ENCODE assay signal across 33 cellular contexts in genomic region chr14:81936902-81937301, GRCh38.
DNase-seq lines count a peak whose midpoint lies in the region; ATAC-seq, FAIRE-seq and TF ChIP-seq lines count a peak whose summit lies in the region.
"Had no signal": no experiment of that assay in that cellular context is flagged by ENCODE, and none has a peak within 500 bp of the region (broad histone marks: within the 10 kb centered on the region; RNA-seq: fewer than 3 reads in every experiment).

No MANE protein-coding gene starts in this region.

- no peak overlapping the region for H2BK5ac ChIP-seq in trophoblast cell (ENCODE audit: low read depth, low read length, poor library complexity)

- H3K4me2 ChIP-seq in neural cell (ENCODE audit: low read length) (no peak overlapping the region), trophoblast cell (ENCODE audit: low read length) (no peak overlapping the region)
- H3K4me2 ChIP-seq: A549; BLaER1; BLaER1 treated with 17β-estradiol and CSF1 and Interleukin-3, amounts not matched to agents 10 nM and 100 nM had no signal

- no peak for TF ChIP-seq EP300 in neural cell (conservative IDR thresholded peaks at IDR 0.05; ENCODE audit: poor library complexity, severe bottlenecking)

- no peak overlapping the region for H4K12ac ChIP-seq in trophoblast cell (ENCODE audit: low read depth, low read length)

- H4K8ac ChIP-seq in trophoblast cell (ENCODE audit: low read depth, low read length): no peak overlapping the region

- H2AFZ ChIP-seq in neural cell (ENCODE audit: low read depth, low read length): no peak overlapping the region
- H2AFZ ChIP-seq in trophoblast cell (ENCODE audit: insufficient read depth, low read length, poor library complexity): no peak overlapping the region

- H3K27me3 ChIP-seq in body of pancreas: no peaks in the 10 kb centered on the region
- no peaks in the 10 kb centered on the region for H3K27me3 ChIP-seq in neural cell (ENCODE audit: insufficient read depth, low read depth, low read length)
- H3K27me3 ChIP-seq in pancreas: no peaks in the 10 kb centered on the region
- no peaks in the 10 kb centered on the region for H3K27me3 ChIP-seq in trophoblast cell (ENCODE audit: insufficient read depth, low read length)
- H3K27me3 ChIP-seq: BE2C; BLaER1; BLaER1 treated with 17β-estradiol and CSF1 and Interleukin-3, amounts not matched to agents 10 nM and 100 nM had no signal

- no peaks in the 10 kb centered on the region for H3K9me2 ChIP-seq in neural cell (ENCODE audit: insufficient read depth, low read length)

- TF ChIP-seq POLR2A in body of pancreas (IDR thresholded peaks at IDR 0.05): no peak

- no peak for TF ChIP-seq RAD21 in neural cell (conservative IDR thresholded peaks at IDR 0.05)

- POLR2A ChIA-PET in GM10248 (lab: Yijun Ruan, JAX): no interaction called here

- H2BK120ac ChIP-seq in trophoblast cell (ENCODE audit: insufficient read depth, low read length, poor library complexity): peak overlapping the region; percentile 17

- H3K36me3 ChIP-seq in body of pancreas (replicated peaks in 1 of 2; ENCODE audit: insufficient read depth in 1 of 2, low read depth in 2 of 2) (no peaks in the 10 kb centered on the region), neural cell (ENCODE audit: insufficient read depth, low read length) (no peaks in the 10 kb centered on the region), pancreas (no peaks in the 10 kb centered on the region), trophoblast cell (ENCODE audit: control insufficient read depth in 1 of 2, insufficient read depth in 2 of 2, low read length in 2 of 2) (no peaks in the 10 kb centered on the region)
- H3K36me3 ChIP-seq: BE2C; BLaER1; BLaER1 treated with 17β-estradiol and CSF1 and Interleukin-3, amounts not matched to agents 10 nM and 100 nM had no signal

- H3K79me2 ChIP-seq in neural cell (replicated peaks; ENCODE audit: insufficient read depth, low read length) (no peaks in the 10 kb centered on the region), trophoblast cell (ENCODE audit: control insufficient read depth, insufficient read depth, low read length, poor library complexity) (no peaks in the 10 kb centered on the region)

- intact Hi-C loops in body of pancreas (cut with DNase I) (no loop called here), pancreas (cut with DNase I) (no loop called here)

- FAIRE-seq in pancreas (lab: Jason Lieb, UNC): no peak
- FAIRE-seq: A204.1, A549, D721Med had no signal

- H2AK5ac ChIP-seq in trophoblast cell (ENCODE audit: low read length): no peak overlapping the region

- H4K91ac ChIP-seq in trophoblast cell (ENCODE audit: low read depth, low read length): no peak overlapping the region

- H3K9me3 ChIP-seq in body of pancreas (no peaks in the 10 kb centered on the region), neural cell (ENCODE audit: low read length) (peaks cover 3% of the 10 kb centered on the region), pancreas (no peaks in the 10 kb centered on the region), trophoblast cell (ENCODE audit: insufficient read depth, low read depth, low read length) (no peaks in the 10 kb centered on the region)
- H3K9me3 ChIP-seq: A549; BE2C; BLaER1; BLaER1 treated with 17β-estradiol and CSF1 and Interleukin-3, amounts not matched to agents 10 nM and 100 nM; Caco-2 had no signal

- peaks cover 22% of the 10 kb centered on the region for H3F3A ChIP-seq in neural cell (ENCODE audit: insufficient read depth, low read length, poor library complexity, severe bottlenecking)

- H3K79me1 ChIP-seq in trophoblast cell (ENCODE audit: low read length): peaks cover 2% of the 10 kb centered on the region

- H3K27ac ChIP-seq in body of pancreas (no peak overlapping the region), neural cell (ENCODE audit: low read length) (peak overlapping the region; percentile 96), pancreas (peak overlapping the region in 1 of 4 donors; percentile 19), trophoblast cell (ENCODE audit: low read depth, low read length) (no peak overlapping the region)
- H3K27ac ChIP-seq: 22Rv1; A549; BLaER1; BLaER1 treated with 17β-estradiol and CSF1 and Interleukin-3, amounts not matched to agents 10 nM and 100 nM; C4-2B had no signal

- no peak overlapping the region for H2BK12ac ChIP-seq in trophoblast cell (ENCODE audit: low read length)

- no peak overlapping the region for H3K4ac ChIP-seq in trophoblast cell (ENCODE audit: low read depth, low read length)

- DNase-seq in body of pancreas (peak in 2 of 4 donors; percentile 29 to 32), pancreas (peak in 2 of 6 donors; percentile 11 to 36), trophoblast cell (no peak), GM10248 (ENCODE audit: extremely low spot score) (no peak), SW480 (ENCODE audit: low spot score) (no peak), OCI-M1 (lab: John Stamatoyannopoulos, UW) (no peak)
- DNase-seq: 8988T; ACHN; AML-193; BE2C; C1 segment of cervical spinal cord; Caco-2; Calu3; CD4-positive, alpha-beta memory T cell; CD4-positive, alpha-beta T cell; CD4-positive, CD25-positive, alpha-beta regulatory T cell; CD8-positive, alpha-beta memory T cell; CD8-positive, alpha-beta T cell; COR-L47; DMS 273 treated with DMSO at 0.1 percent for 48 hours; DMS153; DMS53; DND-41; EL had no signal

- no peak overlapping the region for H3K23ac ChIP-seq in trophoblast cell (ENCODE audit: low read length)

- H3K9ac ChIP-seq in neural cell (ENCODE audit: low read length): peak overlapping the region; percentile 32
- H3K9ac ChIP-seq in trophoblast cell (ENCODE audit: low read length): no peak overlapping the region
- H3K9ac ChIP-seq: BLaER1; BLaER1 treated with 17β-estradiol and CSF1 and Interleukin-3, amounts not matched to agents 10 nM and 100 nM had no signal

- CTCF ChIA-PET in GM10248 (lab: Yijun Ruan, JAX): interaction anchor here (1.3 to 3.0 kb wide), 2 partner anchors 9 to 12 kb away, joined by 4 to 12 read pairs; no protein-coding TSS in a partner anchor

- H3K4me3 ChIP-seq in body of pancreas (no peak overlapping the region), neural cell (ENCODE audit: low read length) (no peak overlapping the region), pancreas (no peak overlapping the region), trophoblast cell (ENCODE audit: low read depth, low read length) (no peak overlapping the region)
- H3K4me3 ChIP-seq: A549; BLaER1; BLaER1 treated with 17β-estradiol and CSF1 and Interleukin-3, amounts not matched to agents 10 nM and 100 nM had no signal

- TF ChIP-seq CTCF in body of pancreas (IDR thresholded peaks at IDR 0.05) (no peak), neural cell (IDR thresholded peaks at IDR 0.05; ENCODE audit: poor library complexity, severe bottlenecking) (no peak), pancreas (IDR thresholded peaks at IDR 0.05) (no peak), GM10248 (IDR thresholded peaks at IDR 0.05; ENCODE audit: control extremely low read depth, extremely low read depth, low read depth, missing control alignments) (no peak)

- H3K18ac ChIP-seq in trophoblast cell (ENCODE audit: low read length): no peak overlapping the region

- 45 to 50% methylated on average over 1 of the region's 1 CpG for WGBS in body of pancreas, 2 donors
- WGBS in pancreas, 2 donors: 35 to 44% methylated on average over 1 of the region's 1 CpG
- no CpG with 5 or more reads among the region's 1 CpG for WGBS in trophoblast cell (ENCODE audit: extremely low coverage, insufficient coverage, insufficient read length)

- ATAC-seq in body of pancreas (peak; percentile 90), pancreas (peak; percentile 43 to 95 (median 94)), HG02623 (IDR thresholded peaks at IDR 0.05; ENCODE audit: unreplicated experiment) (no peak)
- ATAC-seq: A549; CD8-positive, alpha-beta T cell had no signal

- H3K4me1 ChIP-seq in body of pancreas: peaks cover 10% of the 10 kb centered on the region
- H3K4me1 ChIP-seq in pancreas: peaks cover 0 to 5% (median 0%) of the 10 kb centered on the region in 3 donors
- H3K4me1 ChIP-seq in trophoblast cell (ENCODE audit: control insufficient read depth in 1 of 2, insufficient read depth in 2 of 2, low read length in 2 of 2): peaks cover 0 to 3% of the 10 kb centered on the region in 2 experiments
- H3K4me1 ChIP-seq: A549, BE2C, Caco-2 had no signal

- H4K20me1 ChIP-seq in neural cell (ENCODE audit: insufficient read depth): no peaks in the 10 kb centered on the region
- H4K20me1 ChIP-seq: BLaER1; BLaER1 treated with 17β-estradiol and CSF1 and Interleukin-3, amounts not matched to agents 10 nM and 100 nM had no signal

- H3K14ac ChIP-seq in trophoblast cell (ENCODE audit: low read length): no peak overlapping the region

TF ChIP-seq in neural cell, 6 proteins besides CTCF, POLR2A, EP300 and RAD21:
- TF ChIP-seq MXI1 (conservative IDR thresholded peaks at IDR 0.05; ENCODE audit: poor library complexity, severe bottlenecking) (no peak), SMC3 (conservative IDR thresholded peaks at IDR 0.05; ENCODE audit: poor library complexity) (no peak), REST (IDR thresholded peaks at IDR 0.05; ENCODE audit: borderline replicate concordance) (no peak), EZH2 (IDR thresholded peaks at IDR 0.05; ENCODE audit: borderline replicate concordance, insufficient read depth, low read length, poor library complexity, severe bottlenecking) (no peak), TAF1 (IDR thresholded peaks at IDR 0.05; ENCODE audit: low read depth) (no peak), POLR2AphosphoS5 (IDR thresholded peaks at IDR 0.05) (no peak)
